In the genomic region with DNA sequence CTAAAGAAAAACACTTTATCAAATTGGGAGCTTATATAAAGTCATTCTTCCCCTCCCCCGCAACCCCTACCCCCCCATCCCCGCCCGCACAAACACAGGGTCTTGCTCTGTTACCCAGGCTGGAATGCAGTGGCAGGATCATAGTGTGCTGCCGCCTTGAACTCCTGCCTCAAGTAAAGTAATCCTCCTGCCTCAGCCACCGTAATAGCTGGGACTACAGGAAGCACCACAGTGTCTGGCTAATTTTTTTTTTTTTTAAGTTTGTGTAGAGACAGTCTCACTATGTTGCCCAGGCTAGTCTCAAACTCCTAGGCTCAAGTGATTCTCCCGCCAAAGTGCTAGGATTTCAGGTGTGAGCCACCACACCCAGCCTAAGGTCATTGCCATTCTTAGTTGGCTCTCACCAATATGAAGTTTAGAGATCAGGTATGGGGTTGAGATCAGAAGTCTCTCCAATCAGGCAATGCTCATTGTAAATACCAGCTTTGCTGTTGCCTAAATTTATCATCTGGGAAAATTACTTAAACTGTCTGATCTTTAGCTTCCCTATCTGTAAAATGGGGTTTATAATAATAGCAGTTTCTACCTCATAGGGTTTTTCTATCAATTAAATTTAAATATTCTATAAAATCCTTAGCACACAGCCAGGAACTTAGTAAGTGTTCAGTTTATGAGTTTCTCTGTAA, we compare ENCODE assay signal across 14 cellular contexts.
DNase-seq lines count a peak whose midpoint lies in the region; ATAC-seq and TF ChIP-seq lines count a peak whose summit lies in the region.
"Had no signal": no experiment of that assay in that cellular context is flagged by ENCODE, and none has a peak within 500 bp of the region (broad histone marks: within the 10 kb centered on the region; RNA-seq: fewer than 3 reads in every experiment).

No MANE protein-coding gene starts in this region.

- peak overlapping the region in 3 of 4 donors; percentile 28 to 53 (median 33) for H3K27ac ChIP-seq in Peyer's patch
- H3K27ac ChIP-seq in spleen = peak overlapping the region; percentile 49 to 100 (median 78)
- H3K27ac ChIP-seq: SK-N-MC had no signal

- H3K36me3 ChIP-seq in Peyer's patch (peaks cover 0 to 31% (median 0%) of the 10 kb centered on the region in 3 donors), spleen (peaks cover 0 to 66% (median 33%) of the 10 kb centered on the region in 6 donors)

- no peaks in the 10 kb centered on the region for H3K27me3 Mint-ChIP-seq in activated CD8-positive, alpha-beta memory T cell treated with anti-CD3 and anti-CD28 coated beads, Interleukin-2, amount 10 ng/mL, durations not matched to agents 7 days and 5 days
- H3K27me3 Mint-ChIP-seq in endothelial cell (ENCODE audit: unreplicated experiment) = peaks cover 4% of the 10 kb centered on the region

- H3K4me1 ChIP-seq in Peyer's patch (peaks cover 0 to 18% (median 0%) of the 10 kb centered on the region in 4 donors), spleen (peaks cover 47 to 100% (median 73%) of the 10 kb centered on the region in 6 donors)

- no peak for DNase-seq in activated CD8-positive, alpha-beta memory T cell treated with anti-CD3 and anti-CD28 coated beads, Interleukin-2, amount 10 ng/mL, durations not matched to agents 7 days and 5 days
- DNase-seq in activated CD8-positive, alpha-beta memory T cell treated with anti-CD3 and anti-CD28 coated beads for 24 hours = no peak
- DNase-seq in Peyer's patch (no peak), endothelial cell (ENCODE audit: low spot score) (no peak), spleen (no peak), KG1 (lab: John Stamatoyannopoulos, UW) (no peak)
- DNase-seq: activated CD4-positive, alpha-beta T cell treated with anti-CD3 and anti-CD28 coated beads, Interleukin-2, amount 50 U/mL, for 1 hour; NCI-H1417 treated with DMSO at 0.1 percent for 48 hours; NCI-H526 treated with DMSO at 0.1 percent for 48 hours; stimulated activated CD4-positive, alpha-beta T cell treated with anti-CD3 and anti-CD28 coated beads, Interleukin-2, amount 100 ng/mL, for 24 hours had no signal

- H3K4me3 ChIP-seq in Peyer's patch (no peak overlapping the region), spleen (no peak overlapping the region)
- H3K4me3 ChIP-seq: esophagus muscularis mucosa, SK-N-MC had no signal

- WGBS in spleen, 5 donors = 64 to 72% (median 67%) methylated on average over 5 to 6 of the region's 6 CpGs

- TF ChIP-seq POLR2A in Peyer's patch (IDR thresholded peaks at IDR 0.05) = no peak
- TF ChIP-seq POLR2A in spleen (IDR thresholded peaks at IDR 0.05) = no peak

- no peak overlapping the region for H3K4me3 Mint-ChIP-seq in activated CD8-positive, alpha-beta memory T cell treated with anti-CD3 and anti-CD28 coated beads, Interleukin-2, amount 10 ng/mL, durations not matched to agents 7 days and 5 days
- no peak overlapping the region for H3K4me3 Mint-ChIP-seq in endothelial cell (ENCODE audit: unreplicated experiment)

- ATAC-seq in activated CD8-positive, alpha-beta memory T cell treated with anti-CD3 and anti-CD28 coated beads, Interleukin-2, amount 10 ng/mL, durations not matched to agents 7 days and 5 days = peak; percentile 63
- ATAC-seq in HG03135 (IDR thresholded peaks at IDR 0.05; ENCODE audit: unreplicated experiment) (no peak), HG03108 (IDR thresholded peaks at IDR 0.05; ENCODE audit: unreplicated experiment) (no peak)

- peak overlapping the region; percentile 87 for H3K27ac Mint-ChIP-seq in activated CD8-positive, alpha-beta memory T cell treated with anti-CD3 and anti-CD28 coated beads, Interleukin-2, amount 10 ng/mL, durations not matched to agents 7 days and 5 days
- H3K27ac Mint-ChIP-seq in endothelial cell (ENCODE audit: unreplicated experiment) = peak overlapping the region; percentile 94

- H3K36me3 Mint-ChIP-seq in activated CD8-positive, alpha-beta memory T cell treated with anti-CD3 and anti-CD28 coated beads, Interleukin-2, amount 10 ng/mL, durations not matched to agents 7 days and 5 days = peaks cover 58% of the 10 kb centered on the region
- peaks cover 42% of the 10 kb centered on the region for H3K36me3 Mint-ChIP-seq in endothelial cell (ENCODE audit: low read depth, unreplicated experiment)

- H3K9me3 Mint-ChIP-seq in activated CD8-positive, alpha-beta memory T cell treated with anti-CD3 and anti-CD28 coated beads, Interleukin-2, amount 10 ng/mL, durations not matched to agents 7 days and 5 days (ENCODE audit: low read depth) = no peaks in the 10 kb centered on the region
- no peaks in the 10 kb centered on the region for H3K9me3 Mint-ChIP-seq in endothelial cell (ENCODE audit: unreplicated experiment)

- intact Hi-C loops in spleen (cut with DNase I; ENCODE audit: low total_unique reads) = loop anchor here (10.0 kb wide), 1 partner anchor 52 kb away; no protein-coding TSS in a partner anchor

- CTCF ChIA-PET in activated CD8-positive, alpha-beta memory T cell treated with anti-CD3 and anti-CD28 coated beads, Interleukin-2, amount 10 ng/mL, durations not matched to agents 7 days and 5 days (lab: Charles Lee) = interaction anchor here (0.7 to 1.7 kb wide), 6 partner anchors 11 to 467 kb away, joined by 3 to 6 read pairs (median 4); no protein-coding TSS in a partner anchor

- peaks cover 71% of the 10 kb centered on the region for H3K4me1 Mint-ChIP-seq in activated CD8-positive, alpha-beta memory T cell treated with anti-CD3 and anti-CD28 coated beads, Interleukin-2, amount 10 ng/mL, durations not matched to agents 7 days and 5 days
- H3K4me1 Mint-ChIP-seq in endothelial cell (ENCODE audit: unreplicated experiment) = peaks cover 67% of the 10 kb centered on the region

- H3K27me3 ChIP-seq in Peyer's patch = no peaks in the 10 kb centered on the region
- H3K27me3 ChIP-seq in spleen (replicated peaks in 1 of 7) = no peaks in the 10 kb centered on the region
- H3K27me3 ChIP-seq: esophagus muscularis mucosa had no signal

- no peaks in the 10 kb centered on the region for H3K9me3 ChIP-seq in Peyer's patch
- H3K9me3 ChIP-seq in spleen = no peaks in the 10 kb centered on the region
- H3K9me3 ChIP-seq: esophagus muscularis mucosa had no signal

- TF ChIP-seq CTCF in Peyer's patch (IDR thresholded peaks at IDR 0.05) = no peak
- no peak for TF ChIP-seq CTCF in endothelial cell (IDR thresholded peaks at IDR 0.05; ENCODE audit: unreplicated experiment)
- no peak for TF ChIP-seq CTCF in spleen (IDR thresholded peaks at IDR 0.05 in 8 of 11, conservative IDR thresholded peaks at IDR 0.05 in 3 of 11)
